ENCODE assay signal across 28 cellular contexts in genomic region chr1:225903623-225904022, GRCh38. TPM values are rescaled to one million over a fixed set of nuclear protein-coding genes. Genes with fewer than 3 reads are reported as not detected.
DNase-seq lines count a peak whose midpoint lies in the region; ATAC-seq, FAIRE-seq and TF ChIP-seq lines count a peak whose summit lies in the region.
"Had no signal": no experiment of that assay in that cellular context is flagged by ENCODE, and none has a peak within 500 bp of the region (broad histone marks: within the 10 kb centered on the region; RNA-seq: fewer than 3 reads in every experiment).

No MANE protein-coding gene starts in this region.

- H3K9me3 ChIP-seq in H1 (ENCODE audit: insufficient read depth in 2 of 2, low read depth in 1 of 2, low read length in 1 of 2) = no peaks in the 10 kb centered on the region
- H3K9me3 ChIP-seq: BE2C, Caco-2, SJSA1 had no signal

- no peak overlapping the region for H3K27ac ChIP-seq in H1 (ENCODE audit: low read depth, low read length)
- H3K27ac ChIP-seq: 22Rv1, GM23248, SJSA1 had no signal

- POLR2A ChIA-PET in H1 (lab: Charles Lee; ENCODE audit: partially characterized antibody) = interaction anchor here (0.7 to 3.4 kb wide), 3 partner anchors 15 to 23 kb away, joined by 4 to 22 read pairs (median 5); no protein-coding TSS in a partner anchor

- peak; percentile 11 for ATAC-seq in activated CD8-positive, alpha-beta memory T cell treated with anti-CD3 and anti-CD28 coated beads, Interleukin-2, amount 10 ng/mL, durations not matched to agents 7 days and 5 days
- ATAC-seq in naive B cell (ENCODE audit: low read depth in 2 of 2) = no peak
- ATAC-seq in natural killer cell treated with Interleukin-12 subunit alpha and Interleukin-12 subunit beta and Interleukin-15 and Interleukin-18, amount 100 ng/mL, for 72 hours = no peak

- no peak overlapping the region for H4K91ac ChIP-seq in H1 (replicated peaks; ENCODE audit: insufficient read length, low read length)

- H4K8ac ChIP-seq in H1 (ENCODE audit: extremely low read depth, insufficient read depth, low read length) = no peak overlapping the region

- H3K9me3 Mint-ChIP-seq in activated CD8-positive, alpha-beta memory T cell treated with anti-CD3 and anti-CD28 coated beads, Interleukin-2, amount 10 ng/mL, durations not matched to agents 7 days and 5 days (ENCODE audit: low read depth) = no peaks in the 10 kb centered on the region
- H3K9me3 Mint-ChIP-seq in naive B cell (peaks cover 0 to 5% (median 0%) of the 10 kb centered on the region in 7 donors), immature natural killer cell (no peaks in the 10 kb centered on the region)
- H3K9me3 Mint-ChIP-seq in natural killer cell treated with Interleukin-12 subunit alpha and Interleukin-12 subunit beta and Interleukin-15 and Interleukin-18, amount 100 ng/mL, for 72 hours = no peaks in the 10 kb centered on the region
- H3K9me3 Mint-ChIP-seq: CD14-positive monocyte, H9 had no signal

- H2AFZ ChIP-seq in H1 (ENCODE audit: low read length) = no peak overlapping the region
- H2AFZ ChIP-seq: GM23248 had no signal

- H3K4ac ChIP-seq in H1 (replicated peaks; ENCODE audit: insufficient read length, low read depth, low read length) = no peak overlapping the region

- TF ChIP-seq EP300 in H1 (IDR thresholded peaks at IDR 0.05; ENCODE audit: borderline replicate concordance in 1 of 2, low read depth in 2 of 2, low read length in 2 of 2) = no peak

- TF ChIP-seq POLR2A in H1 (IDR thresholded peaks at IDR 0.05; ENCODE audit: control extremely low read depth in 1 of 2, low read depth in 2 of 2, low read length in 2 of 2) = no peak

- DNase-seq in activated CD8-positive, alpha-beta memory T cell treated with anti-CD3 and anti-CD28 coated beads, Interleukin-2, amount 10 ng/mL, durations not matched to agents 7 days and 5 days = no peak
- DNase-seq in activated CD8-positive, alpha-beta memory T cell treated with anti-CD3 and anti-CD28 coated beads, Interleukin-2, amount 50 U/mL, for 4 hours = no peak
- no peak for DNase-seq in H1 (ENCODE audit: low read depth in 1 of 2, low spot score in 2 of 2)
- DNase-seq in naive B cell = no peak
- DNase-seq in DMS79 (lab: John Stamatoyannopoulos, UW) = no peak
- DNase-seq in natural killer cell treated with Interleukin-12 subunit alpha and Interleukin-12 subunit beta and Interleukin-15 and Interleukin-18, amount 100 ng/mL, for 72 hours (ENCODE audit: low spot score) = no peak
- DNase-seq in immature natural killer cell = no peak
- DNase-seq in NCI-H1436 (lab: John Stamatoyannopoulos, UW) = no peak
- DNase-seq: BE2C, Caco-2, EL, GDM1, GM23248, H9, IMR-90, NCI-H1048, NCI-H1417, NCI-H1694 treated with DMSO at 0.1 percent for 48 hours, NCI-H2081, NCI-H2227 treated with DMSO at 0.1 percent for 48 hours, NCI-H69, Right ventricle myocardium superior, RPMI8226 had no signal

- H3K23me2 ChIP-seq in H1 (ENCODE audit: low read depth, low read length) = no peaks in the 10 kb centered on the region

- 90% methylated on average over 4 of the region's 4 CpGs; no CpG with 5 or more reads in 1 of the 2 experiments for WGBS in H1 (ENCODE audit: extremely low coverage in 1 of 2, insufficient coverage in 1 of 2, insufficient read length in 1 of 2, insufficient replicate concordance in 2 of 2, low coverage in 1 of 2, low lambda C conversion rate in 2 of 2, missing lambda C conversion rate in 1 of 2), 2 experiments

- TF ChIP-seq RAD21 in H1 (IDR thresholded peaks at IDR 0.05 in 1 of 2, conservative IDR thresholded peaks at IDR 0.05 in 1 of 2; ENCODE audit: low read depth in 2 of 2, low read length in 2 of 2) = no peak

- no peak overlapping the region for H3K9ac ChIP-seq in H1 (replicated peaks in 1 of 4; ENCODE audit: extremely low read depth in 1 of 4, low read depth in 3 of 4, low read length in 3 of 4)
- H3K9ac ChIP-seq: GM23248 had no signal

- H2BK20ac ChIP-seq in H1 (ENCODE audit: low read length) = no peak overlapping the region

- FAIRE-seq in H1 (lab: Jason Lieb, UNC) = no peak
- FAIRE-seq: GM12891 had no signal

- no peak overlapping the region for H3K4me3 ChIP-seq in H1 (ENCODE audit: extremely low read depth in 1 of 4, insufficient read depth in 2 of 4, low read depth in 3 of 4, low read length in 4 of 4)
- H3K4me3 ChIP-seq: GM23248, SJSA1 had no signal

- peaks cover 0 to 11% (median 10%) of the 10 kb centered on the region in 4 experiments; a peak in 6 of 7 replicates for H3K4me1 ChIP-seq in H1 (replicated peaks in 1 of 4; ENCODE audit: control insufficient read depth in 3 of 4, insufficient read depth in 4 of 4, low read length in 3 of 4)
- H3K4me1 ChIP-seq: Caco-2, SJSA1 had no signal

- H3K14ac ChIP-seq in H1 (ENCODE audit: insufficient read length) = no peak overlapping the region

- no peaks in the 10 kb centered on the region for H3K27me3 ChIP-seq in H1 (replicated peaks in 1 of 4; ENCODE audit: control insufficient read depth in 3 of 4, extremely low read depth in 1 of 4, insufficient read depth in 3 of 4, low read length in 3 of 4)
- H3K27me3 ChIP-seq: BE2C, SJSA1 had no signal

- peaks cover 3% of the 10 kb centered on the region for H3K4me1 Mint-ChIP-seq in activated CD8-positive, alpha-beta memory T cell treated with anti-CD3 and anti-CD28 coated beads, Interleukin-2, amount 10 ng/mL, durations not matched to agents 7 days and 5 days
- peaks cover 12 to 17% (median 14%) of the 10 kb centered on the region in 3 donors for H3K4me1 Mint-ChIP-seq in naive B cell
- H3K4me1 Mint-ChIP-seq in natural killer cell treated with Interleukin-12 subunit alpha and Interleukin-12 subunit beta and Interleukin-15 and Interleukin-18, amount 100 ng/mL, for 72 hours (ENCODE audit: low read depth in 2 of 2) = peaks cover 0 to 7% of the 10 kb centered on the region in 2 donors
- H3K4me1 Mint-ChIP-seq in immature natural killer cell = no peaks in the 10 kb centered on the region
- H3K4me1 Mint-ChIP-seq: CD14-positive monocyte had no signal

- H3K27ac Mint-ChIP-seq in activated CD8-positive, alpha-beta memory T cell treated with anti-CD3 and anti-CD28 coated beads, Interleukin-2, amount 10 ng/mL, durations not matched to agents 7 days and 5 days = no peak overlapping the region
- H3K27ac Mint-ChIP-seq in naive B cell = peak overlapping the region in 4 of 6 donors; percentile 0 to 62 (median 22)
- H3K27ac Mint-ChIP-seq in natural killer cell treated with Interleukin-12 subunit alpha and Interleukin-12 subunit beta and Interleukin-15 and Interleukin-18, amount 100 ng/mL, for 72 hours = no peak overlapping the region
- H3K27ac Mint-ChIP-seq in immature natural killer cell = no peak overlapping the region
- H3K27ac Mint-ChIP-seq: CD14-positive monocyte, H9 had no signal

- H3K4me3 Mint-ChIP-seq in activated CD8-positive, alpha-beta memory T cell treated with anti-CD3 and anti-CD28 coated beads, Interleukin-2, amount 10 ng/mL, durations not matched to agents 7 days and 5 days = no peak overlapping the region
- H3K4me3 Mint-ChIP-seq in naive B cell = no peak overlapping the region
- H3K4me3 Mint-ChIP-seq in natural killer cell treated with Interleukin-12 subunit alpha and Interleukin-12 subunit beta and Interleukin-15 and Interleukin-18, amount 100 ng/mL, for 72 hours = no peak overlapping the region
- H3K4me3 Mint-ChIP-seq in immature natural killer cell = no peak overlapping the region
- H3K4me3 Mint-ChIP-seq: CD14-positive monocyte, H9 had no signal

- H4K5ac ChIP-seq in H1 (ENCODE audit: insufficient read length, low read depth, low read length) = no peak overlapping the region

- H3K79me1 ChIP-seq in H1 (ENCODE audit: low read depth, low read length) = no peaks in the 10 kb centered on the region

- no peak overlapping the region for H3K18ac ChIP-seq in H1 (ENCODE audit: extremely low read depth, low read length)

- H3K27me3 Mint-ChIP-seq in activated CD8-positive, alpha-beta memory T cell treated with anti-CD3 and anti-CD28 coated beads, Interleukin-2, amount 10 ng/mL, durations not matched to agents 7 days and 5 days = peaks cover 17% of the 10 kb centered on the region
- no peaks in the 10 kb centered on the region for H3K27me3 Mint-ChIP-seq in naive B cell
- H3K27me3 Mint-ChIP-seq in natural killer cell treated with Interleukin-12 subunit alpha and Interleukin-12 subunit beta and Interleukin-15 and Interleukin-18, amount 100 ng/mL, for 72 hours = peaks cover 0 to 3% of the 10 kb centered on the region in 2 donors
- H3K27me3 Mint-ChIP-seq in immature natural killer cell (ENCODE audit: low read depth in 3 of 3) = peaks cover 0 to 8% (median 2%) of the 10 kb centered on the region in 3 donors

- no peaks in the 10 kb centered on the region for H4K20me1 ChIP-seq in H1 (replicated peaks in 1 of 2; ENCODE audit: control insufficient read depth in 1 of 2, insufficient read depth in 2 of 2, low read length in 2 of 2)

- CTCF ChIA-PET in activated CD8-positive, alpha-beta memory T cell treated with anti-CD3 and anti-CD28 coated beads, Interleukin-2, amount 10 ng/mL, durations not matched to agents 7 days and 5 days (lab: Charles Lee) = interaction anchor here (0.7 to 1.0 kb wide), 2 partner anchors 117 to 423 kb away, joined by 3 read pairs; no protein-coding TSS in a partner anchor
- CTCF ChIA-PET in H1 (lab: Charles Lee; ENCODE audit: partially characterized antibody) = interaction anchor here (1.1 to 18.7 kb wide), 3 partner anchors 20 to 143 kb away, joined by 3 to 406 read pairs (median 4); partner anchors contain the start of genes LEFTY1 and TMEM63A

- H3K4me2 ChIP-seq in H1 (ENCODE audit: insufficient read depth in 1 of 2, low read depth in 2 of 2, low read length in 2 of 2) = no peak overlapping the region

- H2BK120ac ChIP-seq in H1 (replicated peaks; ENCODE audit: low read depth, low read length) = no peak overlapping the region

- H3K36me3 Mint-ChIP-seq in activated CD8-positive, alpha-beta memory T cell treated with anti-CD3 and anti-CD28 coated beads, Interleukin-2, amount 10 ng/mL, durations not matched to agents 7 days and 5 days = no peaks in the 10 kb centered on the region
- H3K36me3 Mint-ChIP-seq in naive B cell = no peaks in the 10 kb centered on the region
- H3K36me3 Mint-ChIP-seq in natural killer cell treated with Interleukin-12 subunit alpha and Interleukin-12 subunit beta and Interleukin-15 and Interleukin-18, amount 100 ng/mL, for 72 hours = no peaks in the 10 kb centered on the region
- H3K36me3 Mint-ChIP-seq in immature natural killer cell = peaks cover 0 to 4% (median 3%) of the 10 kb centered on the region in 3 donors
- H3K36me3 Mint-ChIP-seq: CD14-positive monocyte had no signal

- H2AK5ac ChIP-seq in H1 (ENCODE audit: low read depth, low read length) = no peak overlapping the region

- no peak for TF ChIP-seq CTCF in H1 (IDR thresholded peaks at IDR 0.05; ENCODE audit: control extremely low read depth in 1 of 3, insufficient read depth in 1 of 3, low read depth in 1 of 3, low read length in 3 of 3)

- no peak overlapping the region; the same call in 1 of the 2 replicates for H2BK15ac ChIP-seq in H1 (ENCODE audit: low read length)

- H3K36me3 ChIP-seq in H1 (ENCODE audit: control insufficient read depth in 2 of 4, insufficient read depth in 4 of 4, low read length in 3 of 4) = no peaks in the 10 kb centered on the region
- H3K36me3 ChIP-seq: BE2C, SJSA1 had no signal

- no peak overlapping the region for H2BK12ac ChIP-seq in H1 (ENCODE audit: low read depth, low read length)

- no peaks in the 10 kb centered on the region for H3K79me2 ChIP-seq in H1 (ENCODE audit: control insufficient read depth in 1 of 2, insufficient read depth in 2 of 2, low read length in 2 of 2)

- no peak overlapping the region for H3K56ac ChIP-seq in H1 (replicated peaks; ENCODE audit: insufficient read length, low read depth, low read length)

- no peak overlapping the region for H2BK5ac ChIP-seq in H1 (ENCODE audit: low read depth, low read length)

- no peak overlapping the region for H3K23ac ChIP-seq in H1 (ENCODE audit: insufficient read length)

RNA-seq across cellular contexts. Expression of gene LEFTY1, which starts 14.7 kb away (rescaled TPM):
- total RNA-seq in activated CD8-positive, alpha-beta memory T cell treated with anti-CD3 and anti-CD28 coated beads, Interleukin-2, amount 10 ng/mL, durations not matched to agents 7 days and 5 days = not detected
- 8.4 and 11.7 TPM in 2 replicates for total RNA-seq in H1 (2021; fragmentation: NEBNext Ultra II Directional; extraction: Animal tissue kit (Norgen Biotek cat#: 25700))
- polyA plus RNA-seq in H1 (2011; rRNA removed) (4.5 and 7.3 TPM in 2 replicates), naive B cell (ENCODE audit: low read depth in 6 of 6) (not detected), immature natural killer cell (not detected)
- 7.1 TPM for polyA plus RNA-seq in H1 (2011; cell fraction: cytosol; rRNA removed)
- 8.4 TPM for polyA plus RNA-seq in H1 (2011; cell fraction: nucleus; rRNA removed)
- 1.8 to 3.5 TPM (median 3.1 TPM) in 4 replicates for polyA plus RNA-seq in H1 (2012, experiment 1 of 2)
- polyA plus RNA-seq in H1 (2012, experiment 2 of 2) = 3.5 TPM
- 112 TPM for polyA plus RNA-seq in H1 (2013, experiment 1 of 2)
- polyA plus RNA-seq in H1 (2013, experiment 2 of 2) = 131 TPM
- 0.66 and 1.3 TPM in 2 replicates for polyA minus RNA-seq in H1 (2011; rRNA and poly(A)+ RNA removed)
- polyA minus RNA-seq in H1 (2011; cell fraction: cytosol; rRNA and poly(A)+ RNA removed) = 3.0 TPM
- polyA minus RNA-seq in H1 (2011; cell fraction: nucleus; rRNA and poly(A)+ RNA removed) = 3.1 TPM
- not detected for total RNA-seq in natural killer cell treated with Interleukin-12 subunit alpha and Interleukin-12 subunit beta and Interleukin-15 and Interleukin-18, amount 100 ng/mL, for 72 hours
- total RNA-seq: Caco-2, GM23248, IMR-90, NCI-H460, SJSA1 had no signal
- polyA plus RNA-seq: CD14-positive monocyte, GM23248, IMR-90 had no signal

RNA-seq across cellular contexts. Expression of gene PYCR2, which starts 20.4 kb away (rescaled TPM):
- 100 to 1,000 TPM; 103 to 106 TPM for total RNA-seq in activated CD8-positive, alpha-beta memory T cell treated with anti-CD3 and anti-CD28 coated beads, Interleukin-2, amount 10 ng/mL, durations not matched to agents 7 days and 5 days
- 84.3 and 84.6 TPM in 2 replicates for total RNA-seq in H1 (2021; fragmentation: NEBNext Ultra II Directional; extraction: Animal tissue kit (Norgen Biotek cat#: 25700))
- polyA plus RNA-seq in H1 (2011; rRNA removed) (79.3 and 96.6 TPM in 2 replicates), naive B cell (ENCODE audit: low read depth in 6 of 6) (10 to 100 TPM; 57.5 to 96.5 (median 68.7) TPM), immature natural killer cell (100 to 1,000 TPM in 1 of 3 donors, 10 to 100 TPM in 2; 62.0 to 106 (median 72.0) TPM)
- polyA plus RNA-seq in H1 (2011; cell fraction: cytosol; rRNA removed) = 96.5 TPM
- polyA plus RNA-seq in H1 (2011; cell fraction: nucleus; rRNA removed) = 96.7 TPM
- polyA plus RNA-seq in H1 (2012, experiment 1 of 2) = 63.1 to 84.9 TPM (median 76.1 TPM) in 4 replicates
- 59.4 TPM for polyA plus RNA-seq in H1 (2012, experiment 2 of 2)
- 113 TPM for polyA plus RNA-seq in H1 (2013, experiment 1 of 2)
- 115 TPM for polyA plus RNA-seq in H1 (2013, experiment 2 of 2)
- polyA minus RNA-seq in H1 (2011; rRNA and poly(A)+ RNA removed) = 41.8 and 68.7 TPM in 2 replicates
- 22.0 TPM for polyA minus RNA-seq in H1 (2011; cell fraction: cytosol; rRNA and poly(A)+ RNA removed)
- polyA minus RNA-seq in H1 (2011; cell fraction: nucleus; rRNA and poly(A)+ RNA removed) = 26.9 TPM
- total RNA-seq in natural killer cell treated with Interleukin-12 subunit alpha and Interleukin-12 subunit beta and Interleukin-15 and Interleukin-18, amount 100 ng/mL, for 72 hours = 100 to 1,000 TPM; 102 to 127 TPM

RNA-seq across cellular contexts. Expression of gene TMEM63A, which starts 21.4 kb away (rescaled TPM):
- total RNA-seq in activated CD8-positive, alpha-beta memory T cell treated with anti-CD3 and anti-CD28 coated beads, Interleukin-2, amount 10 ng/mL, durations not matched to agents 7 days and 5 days = 10 to 100 TPM; 50.4 to 58.7 TPM
- 41.2 and 55.4 TPM in 2 replicates for total RNA-seq in H1 (2021; fragmentation: NEBNext Ultra II Directional; extraction: Animal tissue kit (Norgen Biotek cat#: 25700))
- 26.1 and 38.5 TPM in 2 replicates for polyA plus RNA-seq in H1 (2011; rRNA removed)
- polyA plus RNA-seq in H1 (2011; cell fraction: cytosol; rRNA removed) = 28.6 TPM
- polyA plus RNA-seq in H1 (2011; cell fraction: nucleus; rRNA removed) = 210 TPM
- 25.5 to 31.0 TPM (median 28.0 TPM) in 4 replicates for polyA plus RNA-seq in H1 (2012, experiment 1 of 2)
- polyA plus RNA-seq in H1 (2012, experiment 2 of 2) = 17.4 TPM
- polyA plus RNA-seq in H1 (2013, experiment 1 of 2) = 90.4 TPM
- polyA plus RNA-seq in H1 (2013, experiment 2 of 2) = 88.5 TPM
- 42.6 and 57.5 TPM in 2 replicates for polyA minus RNA-seq in H1 (2011; rRNA and poly(A)+ RNA removed)
- polyA minus RNA-seq in H1 (2011; cell fraction: cytosol; rRNA and poly(A)+ RNA removed) = 21.2 TPM
- 70.6 TPM for polyA minus RNA-seq in H1 (2011; cell fraction: nucleus; rRNA and poly(A)+ RNA removed)
- polyA plus RNA-seq in naive B cell (ENCODE audit: low read depth in 6 of 6) = 10 to 100 TPM; 10.6 to 38.5 (median 20.0) TPM
- 10 to 100 TPM; 42.7 to 53.6 TPM for total RNA-seq in natural killer cell treated with Interleukin-12 subunit alpha and Interleukin-12 subunit beta and Interleukin-15 and Interleukin-18, amount 100 ng/mL, for 72 hours
- polyA plus RNA-seq in immature natural killer cell = 10 to 100 TPM; 10.1 to 27.4 (median 11.1) TPM

RNA-seq across cellular contexts. Expression of gene LEFTY2, which starts 37.4 kb away (rescaled TPM):
- total RNA-seq in activated CD8-positive, alpha-beta memory T cell treated with anti-CD3 and anti-CD28 coated beads, Interleukin-2, amount 10 ng/mL, durations not matched to agents 7 days and 5 days = not detected
- total RNA-seq in H1 (2021; fragmentation: NEBNext Ultra II Directional; extraction: Animal tissue kit (Norgen Biotek cat#: 25700)) = 3.2 and 4.3 TPM in 2 replicates
- polyA plus RNA-seq in H1 (2011; rRNA removed) (2.6 and 2.9 TPM in 2 replicates), naive B cell (ENCODE audit: low read depth in 6 of 6) (not detected), immature natural killer cell (not detected)
- polyA plus RNA-seq in H1 (2011; cell fraction: cytosol; rRNA removed) = 3.1 TPM
- 2.5 TPM for polyA plus RNA-seq in H1 (2011; cell fraction: nucleus; rRNA removed)
- 0.94 to 1.9 TPM (median 1.4 TPM) in 4 replicates for polyA plus RNA-seq in H1 (2012, experiment 1 of 2)
- polyA plus RNA-seq in H1 (2012, experiment 2 of 2) = 2.2 TPM
- polyA plus RNA-seq in H1 (2013, experiment 1 of 2) = 44.6 TPM
- 54.0 TPM for polyA plus RNA-seq in H1 (2013, experiment 2 of 2)
- polyA minus RNA-seq in H1 (2011; rRNA and poly(A)+ RNA removed) = 0.83 and 1.4 TPM in 2 replicates
- polyA minus RNA-seq in H1 (2011; cell fraction: cytosol; rRNA and poly(A)+ RNA removed) = 0.88 TPM
- polyA minus RNA-seq in H1 (2011; cell fraction: nucleus; rRNA and poly(A)+ RNA removed) = 1.5 TPM
- total RNA-seq in natural killer cell treated with Interleukin-12 subunit alpha and Interleukin-12 subunit beta and Interleukin-15 and Interleukin-18, amount 100 ng/mL, for 72 hours = not detected
- total RNA-seq: Caco-2, GM23248, IMR-90, NCI-H460, SJSA1 had no signal
- polyA plus RNA-seq: CD14-positive monocyte, GM23248, IMR-90 had no signal

Comparison
In these comparisons a context has a peak if more than half of its experiments do, and no peak if none do; other contexts are left out.
1. H3K27ac Mint-ChIP-seq: peak in naive B cell (4 of 6); none in activated CD8-positive, alpha-beta memory T cell treated with anti-CD3 and anti-CD28 coated beads, Interleukin-2, amount 10 ng/mL, durations not matched to agents 7 days and 5 days (single experiment), natural killer cell treated with Interleukin-12 subunit alpha and Interleukin-12 subunit beta and Interleukin-15 and Interleukin-18, amount 100 ng/mL, for 72 hours (0 of 2) and immature natural killer cell (0 of 6).